Comparison of ENCODE assay signal across 12 cellular contexts in genomic region chr11:118615282-118615979, GRCh38. TPM values are rescaled to one million over a fixed set of nuclear protein-coding genes. Genes with fewer than 3 reads are reported as not detected.
A peak's percentile ranks its signal among the peaks of the same experiment; 100 is the strongest.
DNase-seq lines count a peak whose midpoint lies in the region; ATAC-seq and TF ChIP-seq lines count a peak whose summit lies in the region.
"Had no signal": no experiment of that assay in that cellular context is flagged by ENCODE, and none has a peak within 500 bp of the region (broad histone marks: within the 10 kb centered on the region; RNA-seq: fewer than 3 reads in every experiment).

No MANE protein-coding gene starts in this region.

- no peak overlapping the region for H3K4me3 ChIP-seq in right atrium auricular region
- H3K4me3 ChIP-seq in choroid plexus epithelial cell (ENCODE audit: low read depth, low read length) = no peak overlapping the region
- no peak overlapping the region for H3K4me3 ChIP-seq in mesendoderm (ENCODE audit: low read length)
- H3K4me3 ChIP-seq in aorta (ENCODE audit: low read length in 2 of 2) = no peak overlapping the region
- H3K4me3 ChIP-seq in Karpas-422 (ENCODE audit: low read length) = no peak overlapping the region

- H3K23ac ChIP-seq in mesendoderm (ENCODE audit: low read length) = no peak overlapping the region

- no peaks in the 10 kb centered on the region for H3K79me2 ChIP-seq in mesendoderm (ENCODE audit: control insufficient read depth, insufficient read depth, low read length)
- H3K79me2 ChIP-seq in Karpas-422 (ENCODE audit: low read length) = no peaks in the 10 kb centered on the region

- no peak overlapping the region for H3K27ac Mint-ChIP-seq in activated T-helper 17 cell treated with anti-CD3 and anti-CD28 coated beads, Interleukin-2, amount 50 U/mL, for 72 hours

- no peak overlapping the region for H2BK5ac ChIP-seq in mesendoderm (ENCODE audit: low read length)

- H3K4me1 Mint-ChIP-seq in activated T-helper 17 cell treated with anti-CD3 and anti-CD28 coated beads, Interleukin-2, amount 50 U/mL, for 72 hours = peaks cover 12% of the 10 kb centered on the region

- H3K9me2 ChIP-seq in Karpas-422 (replicated peaks; ENCODE audit: insufficient read depth, low read length) = no peaks in the 10 kb centered on the region

- H3K9me3 ChIP-seq in right atrium auricular region = no peaks in the 10 kb centered on the region
- H3K9me3 ChIP-seq in aorta (ENCODE audit: control insufficient read depth, low read length) = no peaks in the 10 kb centered on the region
- no peaks in the 10 kb centered on the region for H3K9me3 ChIP-seq in Karpas-422 (ENCODE audit: low read length)

- peak; percentile 61 for DNase-seq in cardiac septum (ENCODE audit: low spot score)
- no peak for DNase-seq in right atrium auricular region (ENCODE audit: low spot score)
- DNase-seq in choroid plexus epithelial cell (ENCODE audit: low read depth) = peak; percentile 68
- DNase-seq in mesendoderm = peak; percentile 98
- DNase-seq in aorta = peak; percentile 28 to 49
- no peak for DNase-seq in Karpas-422
- DNase-seq in NCI-H345 (lab: John Stamatoyannopoulos, UW) = no peak
- DNase-seq: activated naive CD4-positive, alpha-beta T cell treated with Interleukin-2 at 50 U/mL for 16 hours; NCI-H1930 had no signal

- H2BK120ac ChIP-seq in mesendoderm (ENCODE audit: low read depth, low read length) = no peak overlapping the region

- no peak overlapping the region for H2BK15ac ChIP-seq in mesendoderm (replicated peaks; ENCODE audit: low read depth)

- H2AFZ ChIP-seq in Karpas-422 (ENCODE audit: low read length) = no peak overlapping the region

- H3K27ac ChIP-seq in right atrium auricular region (peak overlapping the region in 1 of 2 donors; percentile 87), mesendoderm (ENCODE audit: low read depth, low read length) (no peak overlapping the region), aorta (ENCODE audit: low read depth in 1 of 2, low read length in 2 of 2) (no peak overlapping the region), Karpas-422 (ENCODE audit: low read length) (no peak overlapping the region)
- H3K27ac ChIP-seq: VCaP had no signal

- peaks cover 6% of the 10 kb centered on the region for H3K27me3 Mint-ChIP-seq in activated T-helper 17 cell treated with anti-CD3 and anti-CD28 coated beads, Interleukin-2, amount 50 U/mL, for 72 hours

- WGBS in mesendoderm (ENCODE audit: extremely low coverage, insufficient coverage, low lambda C conversion rate) = 100% methylated on average over 1 of the region's 6 CpGs
- 71 to 81% methylated on average over 6 of the region's 6 CpGs for WGBS in aorta, 2 donors

- H2AK5ac ChIP-seq in mesendoderm (ENCODE audit: low read length) = no peak overlapping the region

- ATAC-seq in aorta (ENCODE audit: low FRiP score) = no peak
- ATAC-seq in activated T-helper 17 cell treated with anti-CD3 and anti-CD28 coated beads, Interleukin-2, amount 50 U/mL, for 72 hours (replicated peaks) = no peak
- ATAC-seq: Panc1 had no signal

- H3K4me2 ChIP-seq in mesendoderm (ENCODE audit: low read length) (no peak overlapping the region), Karpas-422 (ENCODE audit: low read depth, low read length, poor library complexity, severe bottlenecking) (no peak overlapping the region)

- no peaks in the 10 kb centered on the region for H3K27me3 ChIP-seq in right atrium auricular region
- H3K27me3 ChIP-seq in mesendoderm (ENCODE audit: insufficient read depth, low read length, poor library complexity) = peaks cover 3% of the 10 kb centered on the region
- H3K27me3 ChIP-seq in aorta (ENCODE audit: control insufficient read depth in 1 of 2, insufficient read depth in 2 of 2, low read length in 1 of 2) = no peaks in the 10 kb centered on the region
- H3K27me3 ChIP-seq in Karpas-422 (ENCODE audit: low read length) = no peaks in the 10 kb centered on the region

- H3K56ac ChIP-seq in mesendoderm (ENCODE audit: low read length) = peak overlapping the region; percentile 1

- H3K9ac ChIP-seq in mesendoderm (ENCODE audit: low read length) (no peak overlapping the region), Karpas-422 (ENCODE audit: low read length) (no peak overlapping the region)

- no peak overlapping the region for H3K18ac ChIP-seq in mesendoderm (ENCODE audit: low read length)

- no peak overlapping the region for H3K4ac ChIP-seq in mesendoderm (ENCODE audit: low read depth, low read length)

- no peaks in the 10 kb centered on the region for H3K9me3 Mint-ChIP-seq in activated T-helper 17 cell treated with anti-CD3 and anti-CD28 coated beads, Interleukin-2, amount 50 U/mL, for 72 hours

- H4K8ac ChIP-seq in mesendoderm (ENCODE audit: low read depth, low read length) = no peak overlapping the region

- H4K5ac ChIP-seq in mesendoderm (ENCODE audit: low read length) = no peak overlapping the region

- H4K20me1 ChIP-seq in Karpas-422 (ENCODE audit: insufficient read depth, low read depth, low read length) = no peaks in the 10 kb centered on the region

- no peaks in the 10 kb centered on the region for H3K79me1 ChIP-seq in mesendoderm (ENCODE audit: low read length)

- H3K4me1 ChIP-seq in right atrium auricular region (peaks cover 0 to 93% of the 10 kb centered on the region in 2 donors), mesendoderm (ENCODE audit: control insufficient read depth, low read depth, low read length) (peaks cover 11% of the 10 kb centered on the region), aorta (ENCODE audit: control insufficient read depth in 1 of 2, insufficient read depth in 2 of 2, low read length in 2 of 2) (peaks cover 0 to 5% of the 10 kb centered on the region in 2 donors), Karpas-422 (ENCODE audit: low read length) (peaks cover 3% of the 10 kb centered on the region; the same call in 1 of the 2 replicates)

- H3K4me3 Mint-ChIP-seq in activated T-helper 17 cell treated with anti-CD3 and anti-CD28 coated beads, Interleukin-2, amount 50 U/mL, for 72 hours = no peak overlapping the region

- H3K36me3 ChIP-seq in right atrium auricular region = peaks cover 52% of the 10 kb centered on the region
- no peaks in the 10 kb centered on the region for H3K36me3 ChIP-seq in mesendoderm (ENCODE audit: control insufficient read depth, insufficient read depth, low read length)
- H3K36me3 ChIP-seq in aorta (ENCODE audit: control insufficient read depth in 1 of 2, insufficient read depth in 2 of 2, low read length in 1 of 2) = peaks cover 0 to 5% of the 10 kb centered on the region in 2 donors
- H3K36me3 ChIP-seq in Karpas-422 (ENCODE audit: insufficient read depth, low read length) = no peaks in the 10 kb centered on the region

- intact Hi-C loops in cardiac septum (cut with DNase I) = no loop called here
- intact Hi-C loops in aorta (cut with DNase I) = no loop called here

- peaks cover 6% of the 10 kb centered on the region for H3K36me3 Mint-ChIP-seq in activated T-helper 17 cell treated with anti-CD3 and anti-CD28 coated beads, Interleukin-2, amount 50 U/mL, for 72 hours (ENCODE audit: low read depth)

- TF ChIP-seq CTCF in right atrium auricular region (IDR thresholded peaks at IDR 0.05) (no peak), choroid plexus epithelial cell (conservative IDR thresholded peaks at IDR 0.05; ENCODE audit: low read depth, low read length) (no peak)

RNA-seq across cellular contexts. Expression of gene PHLDB1, which starts 8.0 kb away (rescaled TPM):
- total RNA-seq in cardiac septum (155 TPM), right atrium auricular region (100 to 1,000 TPM; 102 to 105 TPM), aorta (100 to 1,000 TPM; 260 to 274 TPM)
- polyA plus RNA-seq in mesendoderm (2013, experiment 1 of 2) = 35.1 TPM
- polyA plus RNA-seq in mesendoderm (2013, experiment 2 of 2) = 34.9 TPM
- polyA plus RNA-seq in aorta = 100 to 1,000 TPM in 1 of 2 donors, 10 to 100 TPM in 1; 38.3 to 290 TPM
- 0.19 TPM in 1 of 2 replicates, not detected in the other for total RNA-seq in Karpas-422 (2014; rRNA removed; shearing (Covaris generic); ENCODE audit: low replicate concordance)
- 1 to 10 TPM; 2.2 to 4.7 TPM for total RNA-seq in activated T-helper 17 cell treated with anti-CD3 and anti-CD28 coated beads, Interleukin-2, amount 50 U/mL, for 72 hours

RNA-seq across cellular contexts. Expression of gene ARCN1, which starts 43.2 kb away (rescaled TPM):
- 118 TPM for total RNA-seq in cardiac septum
- total RNA-seq in right atrium auricular region = 100 to 1,000 TPM; 103 to 111 TPM
- 171 TPM for polyA plus RNA-seq in mesendoderm (2013, experiment 1 of 2)
- 167 TPM for polyA plus RNA-seq in mesendoderm (2013, experiment 2 of 2)
- total RNA-seq in aorta = 100 to 1,000 TPM; 128 to 170 TPM
- polyA plus RNA-seq in aorta = 10 to 100 TPM; 67.6 to 69.0 TPM
- total RNA-seq in Karpas-422 (2014; rRNA removed; shearing (Covaris generic); ENCODE audit: low replicate concordance) = 29.6 and 34.4 TPM in 2 replicates
- 100 to 1,000 TPM; 143 to 155 TPM for total RNA-seq in activated T-helper 17 cell treated with anti-CD3 and anti-CD28 coated beads, Interleukin-2, amount 50 U/mL, for 72 hours

RNA-seq across cellular contexts. Expression of gene IFT46, which starts 49.7 kb away (rescaled TPM):
- 24.0 TPM for total RNA-seq in cardiac septum
- 10 to 100 TPM; 19.3 to 26.1 TPM for total RNA-seq in right atrium auricular region
- 16.5 TPM for polyA plus RNA-seq in mesendoderm (2013, experiment 1 of 2)
- 15.3 TPM for polyA plus RNA-seq in mesendoderm (2013, experiment 2 of 2)
- 10 to 100 TPM; 15.0 to 22.5 TPM for total RNA-seq in aorta
- 10 to 100 TPM; 24.2 to 31.8 TPM for polyA plus RNA-seq in aorta
- total RNA-seq in Karpas-422 (2014; rRNA removed; shearing (Covaris generic); ENCODE audit: low replicate concordance) = 13.5 and 28.6 TPM in 2 replicates
- total RNA-seq in activated T-helper 17 cell treated with anti-CD3 and anti-CD28 coated beads, Interleukin-2, amount 50 U/mL, for 72 hours = 1 to 10 TPM; 7.0 to 7.5 TPM

Comparison
In these comparisons a context has a peak if more than half of its experiments do, and no peak if none do; other contexts are left out.
1. DNase-seq: peak in cardiac septum (single experiment), choroid plexus epithelial cell (single experiment), mesendoderm (single experiment) and aorta (2 of 2); none in right atrium auricular region (single experiment), Karpas-422 (single experiment) and NCI-H345 (single experiment).
2. RNA of gene PHLDB1, which starts 8.0 kb away (total RNA-seq): 260 to 274 TPM in aorta, 155 TPM in cardiac septum (single experiment) and 102 to 105 TPM in right atrium auricular region; 2.2 to 4.7 TPM in activated T-helper 17 cell treated with anti-CD3 and anti-CD28 coated beads, Interleukin-2, amount 50 U/mL, for 72 hours and 0.19 TPM in Karpas-422; every median in the first group is over 10 times any median in the second.